10 cellular contexts compared by ENCODE assay signal in the genomic region with DNA sequence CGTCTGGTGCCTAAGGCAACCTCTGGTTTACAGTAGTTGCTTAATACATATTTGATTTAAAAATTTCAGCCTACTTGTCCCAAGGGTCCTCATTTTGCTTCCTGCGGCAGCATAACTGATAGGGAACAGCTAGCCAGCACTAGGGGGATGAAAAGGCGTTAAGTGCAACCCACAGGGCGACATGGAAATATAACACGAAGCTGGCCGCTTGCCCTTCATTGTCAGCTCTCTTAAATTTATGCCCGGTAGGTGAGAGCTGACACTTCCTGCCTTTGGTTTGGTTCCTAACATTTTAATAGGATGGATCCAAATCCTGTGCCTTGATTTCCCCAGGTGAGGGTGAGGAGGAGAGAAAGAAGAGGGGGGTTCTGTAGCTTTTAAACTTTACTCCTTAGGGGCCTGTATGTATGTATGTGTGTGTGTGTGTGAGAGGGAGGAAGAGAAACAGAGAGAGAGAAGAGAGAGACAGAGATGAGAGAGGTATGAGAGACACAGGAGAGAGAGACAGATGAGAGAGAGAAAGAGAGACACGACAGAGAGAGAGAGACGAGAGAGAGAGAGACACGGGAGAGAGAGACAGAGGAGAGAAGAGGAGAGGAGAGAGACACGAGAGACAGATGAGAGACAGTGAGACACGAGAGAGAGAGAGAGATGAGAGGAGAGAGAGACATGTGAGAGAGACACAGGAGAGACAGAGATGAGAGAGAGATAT. TPM values are rescaled to one million over a fixed set of nuclear protein-coding genes. Genes with fewer than 3 reads are reported as not detected.
DNase-seq lines count a peak whose midpoint lies in the region; ATAC-seq and TF ChIP-seq lines count a peak whose summit lies in the region.
"Had no signal": no experiment of that assay in that cellular context is flagged by ENCODE, and none has a peak within 500 bp of the region (broad histone marks: within the 10 kb centered on the region; RNA-seq: fewer than 3 reads in every experiment).

No MANE protein-coding gene starts in this region.

- POLR2A ChIA-PET in activated CD4-positive, alpha-beta memory T cell treated with anti-CD3 and anti-CD28 coated beads for 36 hours (lab: Charles Lee), result no interaction called here

- H3K27ac ChIP-seq in right atrium auricular region (peak overlapping the region; percentile 82 to 98), hepatocyte (no peak overlapping the region), subcutaneous abdominal adipose tissue (ENCODE audit: low read depth, low read length) (no peak overlapping the region)

- no peak overlapping the region for H3K27ac Mint-ChIP-seq in activated CD4-positive, alpha-beta memory T cell treated with anti-CD3 and anti-CD28 coated beads for 36 hours

- peaks cover 29% of the 10 kb centered on the region for H3K27me3 Mint-ChIP-seq in activated CD4-positive, alpha-beta memory T cell treated with anti-CD3 and anti-CD28 coated beads for 36 hours

- no peak overlapping the region for H3K4me3 ChIP-seq in right atrium auricular region
- H3K4me3 ChIP-seq in hepatocyte, result no peak overlapping the region
- peak overlapping the region in 3 of 5 donors; percentile 4 to 53 (median 16) for H3K4me3 ChIP-seq in subcutaneous abdominal adipose tissue (ENCODE audit: low read depth in 1 of 5, low read length in 5 of 5)

- H4K20me1 ChIP-seq in hepatocyte (ENCODE audit: insufficient read depth, poor library complexity, severe bottlenecking), result no peaks in the 10 kb centered on the region

- no peak for DNase-seq in right atrium auricular region (ENCODE audit: low spot score)
- DNase-seq in Right ventricle myocardium superior, result no peak
- DNase-seq in activated CD4-positive, alpha-beta memory T cell treated with anti-CD3 and anti-CD28 coated beads for 36 hours, result no peak
- DNase-seq in hepatocyte (ENCODE audit: low spot score), result no peak
- DNase-seq in occipital lobe (lab: John Stamatoyannopoulos, UW), result no peak
- DNase-seq: KG1, RPMI8226 had no signal

- 84% methylated on average over 11 of the region's 12 CpGs for WGBS in hepatocyte (ENCODE audit: low lambda C conversion rate, missing lambda C conversion rate)

- intact Hi-C loops in Right ventricle myocardium superior (cut with DNase I), result loop anchor here (10.0 kb wide), 1 partner anchor 71 kb away; no protein-coding TSS in a partner anchor
- intact Hi-C loops in activated CD4-positive, alpha-beta memory T cell treated with anti-CD3 and anti-CD28 coated beads for 36 hours (cut with micrococcal nuclease), result no loop called here

- CTCF ChIA-PET in activated CD4-positive, alpha-beta memory T cell treated with anti-CD3 and anti-CD28 coated beads for 36 hours (lab: Charles Lee), result no interaction called here

- H3K9me3 ChIP-seq in right atrium auricular region (no peaks in the 10 kb centered on the region), hepatocyte (ENCODE audit: low read depth) (no peaks in the 10 kb centered on the region), subcutaneous abdominal adipose tissue (ENCODE audit: control insufficient read depth in 5 of 5, low read length in 5 of 5) (no peaks in the 10 kb centered on the region)

- H3K36me3 Mint-ChIP-seq in activated CD4-positive, alpha-beta memory T cell treated with anti-CD3 and anti-CD28 coated beads for 36 hours, result no peaks in the 10 kb centered on the region

- H3K27me3 ChIP-seq in right atrium auricular region (no peaks in the 10 kb centered on the region), hepatocyte (peaks cover 23% of the 10 kb centered on the region), subcutaneous abdominal adipose tissue (ENCODE audit: control insufficient read depth in 5 of 5, insufficient read depth in 4 of 5, low read length in 5 of 5) (peaks cover 4 to 20% (median 10%) of the 10 kb centered on the region in 5 donors)

- no peaks in the 10 kb centered on the region for H3K79me2 ChIP-seq in hepatocyte

- ATAC-seq in Right ventricle myocardium superior (ENCODE audit: poor library complexity), result no peak
- no peak for ATAC-seq in GM18868 (IDR thresholded peaks at IDR 0.05; ENCODE audit: unreplicated experiment)
- ATAC-seq in HG03342 (IDR thresholded peaks at IDR 0.05; ENCODE audit: unreplicated experiment), result no peak

- no peaks in the 10 kb centered on the region for H3K9me3 Mint-ChIP-seq in activated CD4-positive, alpha-beta memory T cell treated with anti-CD3 and anti-CD28 coated beads for 36 hours

- H3K4me1 ChIP-seq in right atrium auricular region (peaks cover 0 to 10% of the 10 kb centered on the region in 2 donors), hepatocyte (ENCODE audit: insufficient read depth) (peaks cover 3% of the 10 kb centered on the region), subcutaneous abdominal adipose tissue (ENCODE audit: control insufficient read depth in 5 of 5, insufficient read depth in 5 of 5, low read length in 5 of 5) (peaks cover 0 to 16% (median 14%) of the 10 kb centered on the region in 5 donors)

- no peaks in the 10 kb centered on the region for H3K9me2 ChIP-seq in hepatocyte (replicated peaks; ENCODE audit: insufficient read depth)

- TF ChIP-seq CTCF in right atrium auricular region (IDR thresholded peaks at IDR 0.05) (no peak), hepatocyte (IDR thresholded peaks at IDR 0.05; ENCODE audit: poor library complexity) (no peak)

- H3K36me3 ChIP-seq in right atrium auricular region (peaks cover 8% of the 10 kb centered on the region), hepatocyte (replicated peaks; ENCODE audit: insufficient read depth, low read depth) (no peaks in the 10 kb centered on the region), subcutaneous abdominal adipose tissue (ENCODE audit: control insufficient read depth in 5 of 5, insufficient read depth in 5 of 5, low read length in 5 of 5) (no peaks in the 10 kb centered on the region)

- H3K4me2 ChIP-seq in hepatocyte, result peak overlapping the region; percentile 87

- H2AFZ ChIP-seq in hepatocyte, result peak overlapping the region; percentile 78

- H3K4me3 Mint-ChIP-seq in activated CD4-positive, alpha-beta memory T cell treated with anti-CD3 and anti-CD28 coated beads for 36 hours, result peak overlapping the region; percentile 43

- H3K9ac ChIP-seq in subcutaneous abdominal adipose tissue (ENCODE audit: low read length in 5 of 5), result no peak overlapping the region

- H3K4me1 Mint-ChIP-seq in activated CD4-positive, alpha-beta memory T cell treated with anti-CD3 and anti-CD28 coated beads for 36 hours (ENCODE audit: low read depth), result peaks cover 18% of the 10 kb centered on the region

RNA-seq across cellular contexts. Expression of a gene that starts 0.9 kb away (rescaled TPM):
- total RNA-seq in right atrium auricular region (1,000 to 10,000 TPM in 1 of 2 donors, 100 to 1,000 TPM in 1; 595 to 1,486 TPM), Right ventricle myocardium superior (1,943 TPM), hepatocyte (0.17 TPM in 1 of 2 replicates, not detected in the other), occipital lobe (59.1 TPM)
- under 1 TPM in 1 of 2 experiments, not detected in 1; 0.17 TPM for total RNA-seq in activated CD4-positive, alpha-beta memory T cell treated with anti-CD3 and anti-CD28 coated beads for 36 hours
- polyA plus RNA-seq in hepatocyte, result 0.57 and 1.7 TPM in 2 replicates

Comparison
In these comparisons a context has a peak if more than half of its experiments do, and no peak if none do; other contexts are left out.
1. H3K27ac ChIP-seq: peak in right atrium auricular region (2 of 2); none in hepatocyte (single experiment) and subcutaneous abdominal adipose tissue (single experiment).
2. H3K4me3 ChIP-seq: peak in subcutaneous abdominal adipose tissue (3 of 5); none in right atrium auricular region (0 of 2) and hepatocyte (single experiment).
3. RNA of a gene that starts 0.9 kb away (total RNA-seq): 1,943 TPM in Right ventricle myocardium superior (single experiment), 595 to 1,486 TPM in right atrium auricular region and 59.1 TPM in occipital lobe (single experiment); 0.17 TPM in hepatocyte and 0.17 TPM in activated CD4-positive, alpha-beta memory T cell treated with anti-CD3 and anti-CD28 coated beads for 36 hours; every median in the first group is over 10 times any median in the second.